In genomic region chr20:14732996-14733395, GRCh38 we compare ENCODE assay signal across 31 cellular contexts.
"Had no signal": no experiment of that assay in that cellular context is flagged by ENCODE, and none has a peak within 500 bp of the region (broad histone marks: within the 10 kb centered on the region; RNA-seq: fewer than 3 reads in every experiment).

No MANE protein-coding gene starts in this region.

- H3K4me3 Mint-ChIP-seq: naive B cell; naive thymus-derived CD8-positive, alpha-beta T cell; natural killer cell treated with Interleukin-12 subunit alpha and Interleukin-12 subunit beta and Interleukin-15 and Interleukin-18, amount 100 ng/mL, for 72 hours; stimulated activated memory B cell treated with anti-CD40 and anti-IgM and Interleukin-4, amounts not matched to agents 10 μg/mL and 1 μg/mL and 100 μg/mL, for 72 hours; stimulated activated naive CD8-positive, alpha-beta T cell treated with anti-CD3 and anti-CD28 coated beads, Interleukin-15, amount 100 ng/mL, for 72 hours; type B pancreatic cell had no signal

- H3K27ac ChIP-seq: neutrophil, pancreas, psoas muscle, right lobe of liver, sigmoid colon, spleen, suprapubic skin, testis, tibial artery, transverse colon, upper lobe of right lung, uterus had no signal

- H3K27me3 ChIP-seq: neutrophil, pancreas, right lobe of liver, sigmoid colon, spleen, suprapubic skin, testis, tibial artery, transverse colon, upper lobe of right lung, uterus had no signal

- H3K4me1 Mint-ChIP-seq: naive B cell; naive thymus-derived CD8-positive, alpha-beta T cell; stimulated activated memory B cell treated with anti-CD40 and anti-IgM and Interleukin-4, amounts not matched to agents 10 μg/mL and 1 μg/mL and 100 μg/mL, for 72 hours; stimulated activated naive CD8-positive, alpha-beta T cell treated with anti-CD3 and anti-CD28 coated beads, Interleukin-15, amount 100 ng/mL, for 72 hours had no signal

- H3K9me3 Mint-ChIP-seq: stimulated activated memory B cell treated with anti-CD40 and anti-IgM and Interleukin-4, amounts not matched to agents 10 μg/mL and 1 μg/mL and 100 μg/mL, for 72 hours; stimulated activated naive CD8-positive, alpha-beta T cell treated with anti-CD3 and anti-CD28 coated beads, Interleukin-15, amount 100 ng/mL, for 72 hours had no signal

- H3K27me3 Mint-ChIP-seq: naive B cell; naive thymus-derived CD8-positive, alpha-beta T cell; natural killer cell treated with Interleukin-12 subunit alpha and Interleukin-12 subunit beta and Interleukin-15 and Interleukin-18, amount 100 ng/mL, for 72 hours; progenitor cell of endocrine pancreas; stimulated activated memory B cell treated with anti-CD40 and anti-IgM and Interleukin-4, amounts not matched to agents 10 μg/mL and 1 μg/mL and 100 μg/mL, for 72 hours; stimulated activated naive CD8-positive, alpha-beta T cell treated with anti-CD3 and anti-CD28 coated beads, Interleukin-15, amount 100 ng/mL, for 72 hours; type B pancreatic cell had no signal

- H3K4me1 ChIP-seq: psoas muscle, sigmoid colon, spleen, suprapubic skin, testis, tibial artery, transverse colon, upper lobe of right lung, uterus had no signal

- H3K4me3 ChIP-seq: pancreas, psoas muscle, right lobe of liver, sigmoid colon, smooth muscle cell, spleen, suprapubic skin, testis, tibial artery, transverse colon, upper lobe of right lung, uterus had no signal

- ATAC-seq: naive thymus-derived CD8-positive, alpha-beta T cell; natural killer cell treated with Interleukin-12 subunit alpha and Interleukin-12 subunit beta and Interleukin-15 and Interleukin-18, amount 100 ng/mL, for 72 hours; psoas muscle; right cardiac atrium; stimulated activated memory B cell treated with anti-CD40 and anti-IgM and Interleukin-4, amounts not matched to agents 10 μg/mL and 1 μg/mL and 100 μg/mL, for 72 hours; stimulated activated naive CD8-positive, alpha-beta T cell treated with anti-CD3 and anti-CD28 coated beads, Interleukin-15, amount 100 ng/mL, for 72 hours; stimulated activated naive CD8-positive, alpha-beta T cell treated with anti-CD3 and anti-CD28 coated beads, Interleukin-15, Interleukin-2, amounts not matched to agents 100 U/mL and 50 U/mL, for 24 hours; upper lobe of right lung had no signal

- H3K36me3 ChIP-seq: neutrophil, pancreas, right lobe of liver, sigmoid colon, spleen, suprapubic skin, tibial artery, transverse colon, upper lobe of right lung, uterus had no signal

- H3K36me3 Mint-ChIP-seq: naive B cell; naive thymus-derived CD8-positive, alpha-beta T cell; natural killer cell treated with Interleukin-12 subunit alpha and Interleukin-12 subunit beta and Interleukin-15 and Interleukin-18, amount 100 ng/mL, for 72 hours; stimulated activated memory B cell treated with anti-CD40 and anti-IgM and Interleukin-4, amounts not matched to agents 10 μg/mL and 1 μg/mL and 100 μg/mL, for 72 hours had no signal

- H3K4me2 ChIP-seq: smooth muscle cell had no signal

- DNase-seq: naive B cell; naive thymus-derived CD8-positive, alpha-beta T cell; nucleus accumbens; pancreas; posterior cingulate gyrus; psoas muscle; right cardiac atrium; right lobe of liver; sigmoid colon; spleen; stimulated activated CD4-positive, alpha-beta T cell treated with anti-CD3 and anti-CD28 coated beads, Interleukin-12 subunit alpha, Interleukin-12 subunit beta, amount 100 ng/mL, for 4 hours; stimulated activated CD4-positive, alpha-beta T cell treated with anti-CD3 and anti-CD28 coated beads, Interleukin-1b, Interleukin-23, amount 100 ng/mL, for 48 hours; stimulated activated CD4-positive, alpha-beta T cell treated with anti-CD3 and anti-CD28 coated beads, Interleukin-4, amount 100 ng/mL, for 1 hour; stimulated activated CD4-positive, alpha-beta T cell treated with anti-CD3 and anti-CD28 coated beads, Interleukin-4, amount 100 ng/mL, for 4 hours; stimulated activated CD8-positive, alpha-beta memory T cell treated with anti-CD3 and anti-CD28 coated beads, Interleukin-4, amount 100 ng/mL, for 48 hours; stimulated activated naive CD4-positive, alpha-beta T cell; stimulated activated naive CD8-positive, alpha-beta T cell treated with anti-CD3 and anti-CD28 coated beads, Interleukin-15, amount 100 ng/mL, for 72 hours; stimulated activated naive CD8-positive, alpha-beta T cell treated with anti-CD3 and anti-CD28 coated beads, Interleukin-15, Interleukin-2, amounts not matched to agents 100 U/mL and 50 U/mL, for 24 hours; substantia nigra; testis; tibial artery; transverse colon; upper lobe of right lung; uterus had no signal

- H3K9me3 ChIP-seq: neutrophil, pancreas, right lobe of liver, sigmoid colon, suprapubic skin, testis, tibial artery, transverse colon, upper lobe of right lung, uterus had no signal

- H3K27ac Mint-ChIP-seq: naive B cell; naive thymus-derived CD8-positive, alpha-beta T cell; natural killer cell treated with Interleukin-12 subunit alpha and Interleukin-12 subunit beta and Interleukin-15 and Interleukin-18, amount 100 ng/mL, for 72 hours; progenitor cell of endocrine pancreas; stimulated activated memory B cell treated with anti-CD40 and anti-IgM and Interleukin-4, amounts not matched to agents 10 μg/mL and 1 μg/mL and 100 μg/mL, for 72 hours; stimulated activated naive CD8-positive, alpha-beta T cell treated with anti-CD3 and anti-CD28 coated beads, Interleukin-15, amount 100 ng/mL, for 72 hours; type B pancreatic cell had no signal
